1 cellular context compared by ENCODE assay signal in genomic region chr16:65833171-65833871, GRCh38.
TF ChIP-seq lines count a peak whose summit lies in the region.

No MANE protein-coding gene starts in this region.

TF ChIP-seq in WTC11, 78 proteins besides CTCF, POLR2A, EP300 and RAD21 (continued from another document):
- TF ChIP-seq USF1 (CRISPR knock-in tag; IDR thresholded peaks at IDR 0.05) (no peak), IRF2 (CRISPR knock-in tag; IDR thresholded peaks at IDR 0.05; ENCODE audit: borderline replicate concordance, low read depth) (no peak), FOXK1 (CRISPR knock-in tag; IDR thresholded peaks at IDR 0.05) (no peak), NFE2L1 (CRISPR knock-in tag; IDR thresholded peaks at IDR 0.05) (no peak), ZNF232 (CRISPR knock-in tag; IDR thresholded peaks at IDR 0.05) (no peak), TEAD1 (CRISPR knock-in tag; IDR thresholded peaks at IDR 0.05) (no peak)
- TF ChIP-seq, protein P1, sequence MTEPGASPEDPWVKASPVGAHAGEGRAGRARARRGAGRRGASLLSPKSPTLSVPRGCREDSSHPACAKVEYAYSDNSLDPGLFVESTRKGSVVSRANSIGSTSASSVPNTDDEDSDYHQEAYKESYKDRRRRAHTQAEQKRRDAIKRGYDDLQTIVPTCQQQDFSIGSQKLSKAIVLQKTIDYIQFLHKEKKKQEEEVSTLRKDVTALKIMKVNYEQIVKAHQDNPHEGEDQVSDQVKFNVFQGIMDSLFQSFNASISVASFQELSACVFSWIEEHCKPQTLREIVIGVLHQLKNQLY (CRISPR knock-in tag; IDR thresholded peaks at IDR 0.05) = no peak
- TF ChIP-seq, protein P2, sequence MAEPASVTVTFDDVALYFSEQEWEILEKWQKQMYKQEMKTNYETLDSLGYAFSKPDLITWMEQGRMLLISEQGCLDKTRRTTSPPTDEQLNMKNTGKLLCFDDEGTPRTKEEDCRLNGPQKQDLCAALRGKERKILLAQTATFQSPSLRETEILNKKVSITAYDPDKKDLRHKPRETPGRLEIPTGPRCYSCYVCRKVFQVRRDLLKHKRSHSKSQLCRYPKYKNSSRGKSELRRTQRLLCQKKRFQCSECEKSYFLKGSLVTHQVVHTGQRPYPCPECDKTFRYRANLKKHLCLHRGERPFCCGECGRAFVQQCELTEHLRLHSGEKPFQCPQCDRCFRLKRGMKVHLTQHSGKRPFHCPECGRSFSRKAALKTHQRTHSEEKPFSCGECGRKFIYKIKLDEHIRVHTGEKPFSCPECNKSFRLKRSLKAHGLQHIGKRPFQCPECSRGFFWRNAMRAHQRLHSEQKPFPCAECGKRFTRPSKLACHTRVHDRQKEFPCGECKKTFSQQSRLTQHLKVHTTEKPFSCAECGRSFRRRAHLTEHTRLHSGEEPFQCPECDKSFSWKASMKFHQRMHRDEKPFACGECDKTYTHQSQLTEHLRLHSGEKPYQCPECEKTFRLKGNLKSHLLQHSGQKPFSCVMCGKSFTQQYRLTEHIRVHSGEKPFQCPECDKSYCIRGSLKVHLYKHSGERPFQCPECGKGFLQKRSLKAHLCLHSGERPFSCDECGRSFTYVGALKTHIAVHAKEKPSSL (CRISPR knock-in tag; conservative IDR thresholded peaks at IDR 0.05) = no peak
- TF ChIP-seq, protein P3, sequence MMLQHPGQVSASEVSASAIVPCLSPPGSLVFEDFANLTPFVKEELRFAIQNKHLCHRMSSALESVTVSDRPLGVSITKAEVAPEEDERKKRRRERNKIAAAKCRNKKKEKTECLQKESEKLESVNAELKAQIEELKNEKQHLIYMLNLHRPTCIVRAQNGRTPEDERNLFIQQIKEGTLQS (CRISPR knock-in tag; conservative IDR thresholded peaks at IDR 0.05) = no peak
TF ChIP-seq in WTC11: peak in this region for 0.
